1 cellular context compared by ENCODE assay signal in genomic region chr2:97774425-97774824, GRCh38.
TF ChIP-seq lines count a peak whose summit lies in the region.

No MANE protein-coding gene starts in this region.

TF ChIP-seq in H1, 55 proteins besides CTCF, POLR2A, EP300 and RAD21 (continued from another document):
- 0 out of 2 replicates have a peak, but pooled peaks have one; percentile 37 for TF ChIP-seq ATF2 (IDR thresholded peaks at IDR 0.05; ENCODE audit: low read length)
TF ChIP-seq in H1: peak in this region for 1.
